In the genomic region with DNA sequence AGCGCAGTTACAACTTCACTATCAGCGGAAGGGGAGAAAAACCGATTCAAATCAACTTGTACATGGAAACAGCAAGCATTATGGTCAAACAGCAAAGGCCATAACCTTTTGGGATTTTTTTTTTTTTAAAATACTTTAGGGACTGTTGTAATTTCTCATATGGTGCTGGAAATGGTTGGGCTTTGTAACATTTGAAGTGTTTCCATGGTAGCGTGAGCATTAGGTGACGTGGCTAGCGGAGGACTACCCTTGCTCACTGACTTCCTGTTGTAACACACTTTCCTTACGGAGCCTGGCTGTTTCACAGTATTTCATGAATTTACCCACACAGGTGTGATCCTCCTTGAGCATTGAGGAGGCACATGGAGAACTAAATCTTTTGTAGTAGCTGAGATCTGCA, we compare ENCODE assay signal across 17 cellular contexts.
"Had no signal": no experiment of that assay in that cellular context is flagged by ENCODE, and none has a peak within 500 bp of the region (broad histone marks: within the 10 kb centered on the region; RNA-seq: fewer than 3 reads in every experiment).

No MANE protein-coding gene starts in this region.

- DNase-seq: activated CD4-positive, alpha-beta T cell treated with anti-CD3 and anti-CD28 coated beads, Interleukin-2, amount 50 U/mL, for 1 hour; activated CD4-positive, CD25-positive, alpha-beta regulatory T cell; activated effector memory CD4-positive, alpha-beta T cell treated with Interleukin-2 at 50 U/mL for 16 hours; activated T-cell treated with anti-CD3 and anti-CD28 coated beads, Interleukin-2, amount 50 U/mL, for 1 hour; amniotic stem cell; glutamatergic neuron; ovary; sigmoid colon; stimulated activated CD4-positive, alpha-beta T cell treated with anti-CD3 and anti-CD28 coated beads, Interleukin-2, amount 100 ng/mL, for 48 hours; stimulated activated naive CD8-positive, alpha-beta T cell treated with anti-CD3 and anti-CD28 coated beads, Interleukin-15, Interleukin-2, amounts not matched to agents 100 U/mL and 50 U/mL, for 24 hours; testis had no signal

- H3K36me3 ChIP-seq: breast epithelium, ovary had no signal

- H3K27ac ChIP-seq: ovary had no signal

- FAIRE-seq: endometrium had no signal

- H3K27ac Mint-ChIP-seq: activated naive CD4-positive, alpha-beta T cell treated with anti-CD3 and anti-CD28 coated beads, Interleukin-2, amount 50 U/mL, for 24 hours had no signal

- H3K4me3 Mint-ChIP-seq: activated naive CD4-positive, alpha-beta T cell treated with anti-CD3 and anti-CD28 coated beads, Interleukin-2, amount 50 U/mL, for 24 hours; neural crest cell had no signal

- ATAC-seq: left lobe of liver; stimulated activated naive CD8-positive, alpha-beta T cell treated with anti-CD3 and anti-CD28 coated beads, Interleukin-15, Interleukin-2, amounts not matched to agents 100 U/mL and 50 U/mL, for 24 hours had no signal

- H3K9me3 Mint-ChIP-seq: activated naive CD4-positive, alpha-beta T cell treated with anti-CD3 and anti-CD28 coated beads, Interleukin-2, amount 50 U/mL, for 24 hours; neural crest cell had no signal

- H3K27me3 Mint-ChIP-seq: activated naive CD4-positive, alpha-beta T cell treated with anti-CD3 and anti-CD28 coated beads, Interleukin-2, amount 50 U/mL, for 24 hours had no signal

- H3K9me3 ChIP-seq: breast epithelium, esophagus muscularis mucosa, ovary, sigmoid colon, testis had no signal

- H3K27me3 ChIP-seq: breast epithelium, esophagus muscularis mucosa, ovary, sigmoid colon, testis had no signal

- H3K4me3 ChIP-seq: breast epithelium, esophagus muscularis mucosa, ovary, sigmoid colon, testis had no signal
